5 cellular contexts compared by ENCODE assay signal in genomic region chr5:55105976-55106375, GRCh38. TPM values are rescaled to one million over a fixed set of nuclear protein-coding genes. Genes with fewer than 3 reads are reported as not detected.
"Had no signal": no experiment of that assay in that cellular context is flagged by ENCODE, and none has a peak within 500 bp of the region (broad histone marks: within the 10 kb centered on the region; RNA-seq: fewer than 3 reads in every experiment).

No MANE protein-coding gene starts in this region.

RNA-seq across cellular contexts. Expression of gene GZMA, which starts 3.5 kb away (rescaled TPM):
- total RNA-seq: mammary epithelial cell, progenitor cell of endocrine pancreas, renal cortical epithelial cell, smooth muscle cell had no signal

RNA-seq across cellular contexts. Expression of gene GPX8, which starts 54.0 kb away (rescaled TPM):
- total RNA-seq: naive thymus-derived CD8-positive, alpha-beta T cell had no signal
